27 cellular contexts compared by ENCODE assay signal in the genomic region with DNA sequence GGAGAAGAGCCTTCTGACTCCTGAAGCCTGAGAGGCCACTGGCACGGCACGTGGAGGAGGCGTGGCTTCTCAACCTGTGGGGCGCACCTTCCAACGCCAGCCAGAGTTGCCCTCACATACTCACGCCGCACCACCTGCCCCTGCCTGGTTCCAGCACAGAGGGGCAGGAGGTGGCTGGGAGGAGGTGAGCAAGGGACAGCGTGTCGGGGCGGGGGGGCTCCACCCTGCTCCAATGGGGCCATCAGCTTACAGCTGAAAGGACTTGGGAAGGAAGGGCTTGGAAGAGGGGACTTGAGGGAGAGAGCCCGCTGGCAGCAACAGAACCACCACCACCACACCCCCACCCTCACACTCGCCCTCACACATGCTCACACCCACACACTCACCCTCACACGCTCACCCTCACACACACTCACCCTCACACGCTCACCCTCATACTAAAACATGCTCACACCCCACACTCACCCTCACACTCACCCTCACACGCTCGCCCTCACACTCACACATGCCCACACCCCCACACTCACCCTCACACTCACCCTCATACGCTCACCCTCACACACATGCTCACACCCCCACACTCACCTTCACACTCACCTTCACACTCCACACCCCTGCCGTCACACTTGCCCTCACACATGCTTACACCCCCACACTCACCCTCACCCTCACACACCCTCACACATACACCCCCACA. TPM values are rescaled to one million over a fixed set of nuclear protein-coding genes. Genes with fewer than 3 reads are reported as not detected.
DNase-seq lines count a peak whose midpoint lies in the region; ATAC-seq and TF ChIP-seq lines count a peak whose summit lies in the region.
"Had no signal": no experiment of that assay in that cellular context is flagged by ENCODE, and none has a peak within 500 bp of the region (broad histone marks: within the 10 kb centered on the region; RNA-seq: fewer than 3 reads in every experiment).

No MANE protein-coding gene starts in this region.

- no peak overlapping the region for H3K4ac ChIP-seq in trophoblast cell (ENCODE audit: low read depth, low read length)

- H2BK5ac ChIP-seq in trophoblast cell (ENCODE audit: low read depth, low read length, poor library complexity): no peak overlapping the region

- no peak overlapping the region for H3K14ac ChIP-seq in trophoblast cell (ENCODE audit: low read length)

- H3K27me3 ChIP-seq in RWPE2 (ENCODE audit: insufficient read depth, poor library complexity, severe bottlenecking) (no peaks in the 10 kb centered on the region), trophoblast cell (ENCODE audit: insufficient read depth, low read length) (no peaks in the 10 kb centered on the region)
- H3K27me3 ChIP-seq: gastroesophageal sphincter, hepatocyte, ovary, SJCRH30, stomach, vagina had no signal

- H2AFZ ChIP-seq in trophoblast cell (ENCODE audit: insufficient read depth, low read length, poor library complexity): no peak overlapping the region
- H2AFZ ChIP-seq: hepatocyte had no signal

- TF ChIP-seq CTCF in RWPE2 (IDR thresholded peaks at IDR 0.05; ENCODE audit: poor library complexity, severe bottlenecking): no peak

- no peak overlapping the region for H3K23ac ChIP-seq in trophoblast cell (ENCODE audit: low read length)

- no peak for TF ChIP-seq POLR2A in erythroblast (IDR thresholded peaks at IDR 0.05; ENCODE audit: low read length)

- no peak overlapping the region for H3K4me2 ChIP-seq in trophoblast cell (ENCODE audit: low read length)
- H3K4me2 ChIP-seq: hepatocyte had no signal

- H3K4me3 ChIP-seq in RWPE2 (ENCODE audit: severe bottlenecking) (no peak overlapping the region), trophoblast cell (ENCODE audit: low read depth, low read length) (peak overlapping the region; percentile 23)
- H3K4me3 ChIP-seq: gastroesophageal sphincter, HAP-1, hepatocyte, mucosa of descending colon, ovary, SJCRH30, stomach, vagina had no signal

- H2BK12ac ChIP-seq in trophoblast cell (ENCODE audit: low read length): no peak overlapping the region

- no peak overlapping the region for H4K8ac ChIP-seq in trophoblast cell (ENCODE audit: low read depth, low read length)

- DNase-seq in NCI-H345 (lab: John Stamatoyannopoulos, UW) (peak; percentile 8), NCI-H345 treated with DMSO at 0.1 percent for 48 hours (lab: John Stamatoyannopoulos, UW; ENCODE audit: unreplicated experiment) (no peak), RWPE2 (ENCODE audit: low spot score) (no peak), trophoblast cell (no peak), erythroblast (lab: John Stamatoyannopoulos, UW) (no peak)
- DNase-seq: activated CD4-positive, alpha-beta T cell treated with anti-CD3 and anti-CD28 coated beads for 48 hours; activated naive CD8-positive, alpha-beta T cell treated with anti-CD3 and anti-CD28 coated beads for 36 hours; AML-193; Karpas-422; NCI-H1436 treated with DMSO at 0.1 percent for 48 hours; NCI-H524 treated with DMSO at 0.1 percent for 48 hours; ovary; SJCRH30; small intestine; stomach; SW 1271; T-helper 9 cell had no signal

- no peak for TF ChIP-seq RAD21 in Ishikawa (IDR thresholded peaks at IDR 0.05; ENCODE audit: low read depth)

- H3K36me3 ChIP-seq in RWPE2 (ENCODE audit: low read depth) (no peaks in the 10 kb centered on the region), trophoblast cell (ENCODE audit: control insufficient read depth in 1 of 2, insufficient read depth in 2 of 2, low read length in 2 of 2) (no peaks in the 10 kb centered on the region)
- H3K36me3 ChIP-seq: gastroesophageal sphincter, HAP-1, ovary, SJCRH30, vagina had no signal

- peak; percentile 50 for ATAC-seq in RWPE2 (ENCODE audit: low read depth)
- ATAC-seq in HG02571 (IDR thresholded peaks at IDR 0.05; ENCODE audit: unreplicated experiment): no peak
- ATAC-seq in activated CD4-positive, CD25-positive, alpha-beta regulatory T cell treated with anti-CD3 and anti-CD28 coated beads, Interleukin-2, amount 50 U/mL, for 24 hours: no peak
- ATAC-seq: gastroesophageal sphincter, mucosa of descending colon had no signal

- no peak overlapping the region for H3K18ac ChIP-seq in trophoblast cell (ENCODE audit: low read length)

- no peak overlapping the region for H2BK120ac ChIP-seq in trophoblast cell (ENCODE audit: insufficient read depth, low read length, poor library complexity)

- H3K9ac ChIP-seq in trophoblast cell (ENCODE audit: low read length): no peak overlapping the region

- WGBS in trophoblast cell (ENCODE audit: extremely low coverage, insufficient coverage, insufficient read length): 100% methylated on average over 5 of the region's 18 CpGs

- no peak overlapping the region for H2AK5ac ChIP-seq in trophoblast cell (ENCODE audit: low read length)

- H3K79me2 ChIP-seq in trophoblast cell (ENCODE audit: control insufficient read depth, insufficient read depth, low read length, poor library complexity): peaks cover 6% of the 10 kb centered on the region
- H3K79me2 ChIP-seq: hepatocyte had no signal

- H3K9me3 ChIP-seq in RWPE2 (ENCODE audit: severe bottlenecking) (no peaks in the 10 kb centered on the region), trophoblast cell (ENCODE audit: insufficient read depth, low read depth, low read length) (peaks cover 33% of the 10 kb centered on the region)
- H3K9me3 ChIP-seq: gastroesophageal sphincter, HAP-1, mucosa of descending colon, ovary, SJCRH30, stomach, vagina had no signal

- peaks cover 14% of the 10 kb centered on the region for H3K79me1 ChIP-seq in trophoblast cell (ENCODE audit: low read length)

- H3K27ac ChIP-seq in RWPE2 (ENCODE audit: poor library complexity, severe bottlenecking): no peak overlapping the region
- no peak overlapping the region for H3K27ac ChIP-seq in trophoblast cell (ENCODE audit: low read depth, low read length)
- H3K27ac ChIP-seq: gastroesophageal sphincter, hepatocyte, ovary, SJCRH30, stomach, vagina, VCaP had no signal

- TF ChIP-seq EP300 in Ishikawa (IDR thresholded peaks at IDR 0.05; ENCODE audit: borderline replicate concordance): no peak

- H4K12ac ChIP-seq in trophoblast cell (ENCODE audit: low read depth, low read length): no peak overlapping the region

- no peak overlapping the region for H4K91ac ChIP-seq in trophoblast cell (ENCODE audit: low read depth, low read length)

- H3K4me1 ChIP-seq in RWPE2 (ENCODE audit: insufficient read depth, poor library complexity, severe bottlenecking) (no peaks in the 10 kb centered on the region), trophoblast cell (ENCODE audit: control insufficient read depth in 1 of 2, insufficient read depth in 2 of 2, low read length in 2 of 2) (peaks cover 17 to 18% of the 10 kb centered on the region in 2 experiments)
- H3K4me1 ChIP-seq: gastroesophageal sphincter, HAP-1, stomach, vagina had no signal

TF ChIP-seq in Ishikawa, 13 proteins besides CTCF, POLR2A, EP300 and RAD21:
- no peak for TF ChIP-seq NFIC (IDR thresholded peaks at IDR 0.05)
- TF ChIP-seq, protein P1, sequence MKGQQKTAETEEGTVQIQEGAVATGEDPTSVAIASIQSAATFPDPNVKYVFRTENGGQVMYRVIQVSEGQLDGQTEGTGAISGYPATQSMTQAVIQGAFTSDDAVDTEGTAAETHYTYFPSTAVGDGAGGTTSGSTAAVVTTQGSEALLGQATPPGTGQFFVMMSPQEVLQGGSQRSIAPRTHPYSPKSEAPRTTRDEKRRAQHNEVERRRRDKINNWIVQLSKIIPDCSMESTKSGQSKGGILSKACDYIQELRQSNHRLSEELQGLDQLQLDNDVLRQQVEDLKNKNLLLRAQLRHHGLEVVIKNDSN (IDR thresholded peaks at IDR 0.05): peak; percentile 11; the same call in 1 of the 2 replicates

RNA-seq across cellular contexts. Expression of a gene that starts 41.6 kb away (rescaled TPM):
- polyA plus RNA-seq in trophoblast cell (2013): 0.14 and 0.19 TPM in 2 replicates
- polyA plus RNA-seq: CD4-positive, alpha-beta memory T cell; ovary had no signal
